In genomic region chrX:82648062-82648461, GRCh38 we compare ENCODE assay signal across 17 cellular contexts.
DNase-seq lines count a peak whose midpoint lies in the region; ATAC-seq and TF ChIP-seq lines count a peak whose summit lies in the region.
"Had no signal": no experiment of that assay in that cellular context is flagged by ENCODE, and none has a peak within 500 bp of the region (broad histone marks: within the 10 kb centered on the region; RNA-seq: fewer than 3 reads in every experiment).

No MANE protein-coding gene starts in this region.

- H3K27me3 ChIP-seq in kidney epithelial cell (ENCODE audit: control insufficient read depth, insufficient read depth, low read length) (no peaks in the 10 kb centered on the region), heart left ventricle (no peaks in the 10 kb centered on the region)

- ATAC-seq in heart left ventricle (no peak), GM21381 (IDR thresholded peaks at IDR 0.05; ENCODE audit: unreplicated experiment) (no peak)
- ATAC-seq: psoas muscle had no signal

- H3K4me3 ChIP-seq in astrocyte of the cerebellum (ENCODE audit: low read depth, low read length) (no peak overlapping the region), kidney epithelial cell (ENCODE audit: low read depth, low read length) (no peak overlapping the region), heart left ventricle (no peak overlapping the region)
- H3K4me3 ChIP-seq: psoas muscle had no signal

- DNase-seq in COLO829 (ENCODE audit: low spot score) (peak; percentile 3), LHCN-M2 (ENCODE audit: low read depth) (peak; percentile 11), astrocyte of the cerebellum (ENCODE audit: low read depth) (peak; percentile 1), kidney epithelial cell (ENCODE audit: low read depth) (no peak), heart left ventricle (no peak), substantia nigra (lab: John Stamatoyannopoulos, UW) (no peak), AG08395 (ENCODE audit: low spot score) (no peak)
- DNase-seq: activated CD4-positive, alpha-beta T cell treated with anti-CD3 and anti-CD28 coated beads for 4 hours; amygdala; cortex of kidney; DMS153; HCEC 1CT; NCI-H187 treated with DMSO at 0.1 percent for 48 hours; NCI-H510A; nephron progenitor cell had no signal

- no peaks in the 10 kb centered on the region for H3K9me3 ChIP-seq in heart left ventricle

- TF ChIP-seq CTCF in astrocyte of the cerebellum (IDR thresholded peaks at IDR 0.05; ENCODE audit: low read depth, low read length, missing control alignments) (peak; percentile 14), kidney epithelial cell (IDR thresholded peaks at IDR 0.05; ENCODE audit: insufficient read depth, low read length, poor library complexity, severe bottlenecking) (peak; percentile 17), heart left ventricle (IDR thresholded peaks at IDR 0.05) (no peak)

- TF ChIP-seq POLR2A in heart left ventricle (IDR thresholded peaks at IDR 0.05): no peak

- intact Hi-C loops in heart left ventricle (cut with DNase I): no loop called here

- no peak overlapping the region for H3K27ac ChIP-seq in heart left ventricle
- H3K27ac ChIP-seq in substantia nigra (ENCODE audit: low read depth, low read length, poor library complexity, severe bottlenecking): no peak overlapping the region
- H3K27ac ChIP-seq: psoas muscle had no signal

- H3K4me1 ChIP-seq in heart left ventricle: no peaks in the 10 kb centered on the region
- H3K4me1 ChIP-seq: psoas muscle had no signal

- H3K36me3 ChIP-seq in kidney epithelial cell (ENCODE audit: control insufficient read depth, insufficient read depth, low read length) (no peaks in the 10 kb centered on the region), heart left ventricle (no peaks in the 10 kb centered on the region)

- in situ Hi-C loops in astrocyte of the cerebellum (cut with HindIII; ENCODE audit: low sequenced_read_pairs): no loop called here

- WGBS in heart left ventricle, 4 donors: 69 to 90% (median 82%) methylated on average over 2 of the region's 2 CpGs

Comparison
In these comparisons a context has a peak if more than half of its experiments do, and no peak if none do; other contexts are left out.
1. DNase-seq: peak in COLO829 (single experiment), LHCN-M2 (single experiment) and astrocyte of the cerebellum (single experiment); none in kidney epithelial cell (single experiment), heart left ventricle (0 of 5), substantia nigra (0 of 49) and AG08395 (single experiment).
2. CTCF ChIP-seq: peak in astrocyte of the cerebellum (single experiment) and kidney epithelial cell (single experiment); none in heart left ventricle (0 of 12).